ENCODE assay signal across 8 cellular contexts in genomic region chr3:52454235-52454937, GRCh38. TPM values are rescaled to one million over a fixed set of nuclear protein-coding genes. Genes with fewer than 3 reads are reported as not detected.
DNase-seq lines count a peak whose midpoint lies in the region; ATAC-seq and TF ChIP-seq lines count a peak whose summit lies in the region.

No MANE protein-coding gene starts in this region.

- peak overlapping the region; percentile 84 for H3K4me3 ChIP-seq in skeletal muscle satellite cell (ENCODE audit: low read length)

- H3K4me1 Mint-ChIP-seq in glutamatergic neuron (ENCODE audit: low read depth, unreplicated experiment): peaks cover 24% of the 10 kb centered on the region

- H3K4me1 ChIP-seq in skeletal muscle satellite cell (ENCODE audit: control insufficient read depth, insufficient read depth, low read length): peaks cover 39% of the 10 kb centered on the region

- H3K4me3 Mint-ChIP-seq in glutamatergic neuron (ENCODE audit: unreplicated experiment): peak overlapping the region; percentile 83

- ATAC-seq in GM21447 (IDR thresholded peaks at IDR 0.05; ENCODE audit: unreplicated experiment) (no peak), GM19328 (IDR thresholded peaks at IDR 0.05; ENCODE audit: unreplicated experiment) (no peak), HG02870 (IDR thresholded peaks at IDR 0.05; ENCODE audit: unreplicated experiment) (no peak)

- peaks cover 21% of the 10 kb centered on the region for H3K36me3 ChIP-seq in skeletal muscle satellite cell (ENCODE audit: insufficient read depth, low read length)

- H3K9me3 Mint-ChIP-seq in glutamatergic neuron (ENCODE audit: unreplicated experiment): peaks cover 11% of the 10 kb centered on the region

- peaks cover 4% of the 10 kb centered on the region for H3K36me3 Mint-ChIP-seq in glutamatergic neuron (ENCODE audit: unreplicated experiment)

- H3K9me3 ChIP-seq in skeletal muscle satellite cell (replicated peaks; ENCODE audit: low read length): no peaks in the 10 kb centered on the region

- DNase-seq in activated CD4-positive, alpha-beta T cell treated with anti-CD3 and anti-CD28 coated beads, Interleukin-2, amount 50 U/mL, for 48 hours: peak; percentile 12 to 23
- DNase-seq in glutamatergic neuron (no peak), NCI-H1048 (lab: John Stamatoyannopoulos, UW) (no peak)

- H3K27ac Mint-ChIP-seq in glutamatergic neuron (ENCODE audit: unreplicated experiment): peak overlapping the region; percentile 85

- peak overlapping the region; percentile 94 for H3K4me2 ChIP-seq in skeletal muscle satellite cell (ENCODE audit: low read length)

- peak; percentile 13 for TF ChIP-seq POLR2A in GM19099 (IDR thresholded peaks at IDR 0.05; ENCODE audit: extremely low read depth, insufficient read length, low read depth)

- H3K9ac ChIP-seq in skeletal muscle satellite cell (ENCODE audit: low read depth, low read length): peak overlapping the region; percentile 81

- peaks cover 10% of the 10 kb centered on the region for H3K27me3 Mint-ChIP-seq in glutamatergic neuron (ENCODE audit: unreplicated experiment)

- H3K27me3 ChIP-seq in skeletal muscle satellite cell (ENCODE audit: control insufficient read depth, insufficient read depth, low read length): no peaks in the 10 kb centered on the region

- TF ChIP-seq CTCF in glutamatergic neuron (IDR thresholded peaks at IDR 0.05; ENCODE audit: partially characterized antibody, unreplicated experiment): no peak

RNA-seq across cellular contexts. Expression of gene TNNC1, which starts 0.5 kb away (rescaled TPM):
- total RNA-seq in glutamatergic neuron (ENCODE audit: unreplicated experiment): 2.7 TPM
- total RNA-seq in skeletal muscle satellite cell (2012; rRNA removed): 185 TPM in 1 of 2 replicates, not detected in the other

RNA-seq across cellular contexts. Expression of gene NISCH, which starts 1.0 kb away (rescaled TPM):
- total RNA-seq in glutamatergic neuron (ENCODE audit: unreplicated experiment): 280 TPM
- total RNA-seq in skeletal muscle satellite cell (2012; rRNA removed): 40.8 and 46.9 TPM in 2 replicates

RNA-seq across cellular contexts. Expression of gene SEMA3G, which starts 9.5 kb away (rescaled TPM):
- total RNA-seq in glutamatergic neuron (ENCODE audit: unreplicated experiment): 0.59 TPM
- not detected in 2 replicates for total RNA-seq in skeletal muscle satellite cell (2012; rRNA removed)

RNA-seq across cellular contexts. Expression of gene STAB1, which starts 40.8 kb away (rescaled TPM):
- 6.3 TPM for total RNA-seq in glutamatergic neuron (ENCODE audit: unreplicated experiment)
- total RNA-seq in skeletal muscle satellite cell (2012; rRNA removed): under 0.01 TPM in 2 replicates

RNA-seq across cellular contexts. Expression of gene PHF7, which starts 43.9 kb away (rescaled TPM):
- total RNA-seq in glutamatergic neuron (ENCODE audit: unreplicated experiment): 8.9 TPM
- 1.3 and 4.2 TPM in 2 replicates for total RNA-seq in skeletal muscle satellite cell (2012; rRNA removed)

Comparison
In these comparisons a context has a peak if more than half of its experiments do, and no peak if none do; other contexts are left out.
1. DNase-seq: peak in activated CD4-positive, alpha-beta T cell treated with anti-CD3 and anti-CD28 coated beads, Interleukin-2, amount 50 U/mL, for 48 hours (2 of 2); none in glutamatergic neuron (single experiment) and NCI-H1048 (single experiment).